ENCODE assay signal across 8 cellular contexts in the genomic region with DNA sequence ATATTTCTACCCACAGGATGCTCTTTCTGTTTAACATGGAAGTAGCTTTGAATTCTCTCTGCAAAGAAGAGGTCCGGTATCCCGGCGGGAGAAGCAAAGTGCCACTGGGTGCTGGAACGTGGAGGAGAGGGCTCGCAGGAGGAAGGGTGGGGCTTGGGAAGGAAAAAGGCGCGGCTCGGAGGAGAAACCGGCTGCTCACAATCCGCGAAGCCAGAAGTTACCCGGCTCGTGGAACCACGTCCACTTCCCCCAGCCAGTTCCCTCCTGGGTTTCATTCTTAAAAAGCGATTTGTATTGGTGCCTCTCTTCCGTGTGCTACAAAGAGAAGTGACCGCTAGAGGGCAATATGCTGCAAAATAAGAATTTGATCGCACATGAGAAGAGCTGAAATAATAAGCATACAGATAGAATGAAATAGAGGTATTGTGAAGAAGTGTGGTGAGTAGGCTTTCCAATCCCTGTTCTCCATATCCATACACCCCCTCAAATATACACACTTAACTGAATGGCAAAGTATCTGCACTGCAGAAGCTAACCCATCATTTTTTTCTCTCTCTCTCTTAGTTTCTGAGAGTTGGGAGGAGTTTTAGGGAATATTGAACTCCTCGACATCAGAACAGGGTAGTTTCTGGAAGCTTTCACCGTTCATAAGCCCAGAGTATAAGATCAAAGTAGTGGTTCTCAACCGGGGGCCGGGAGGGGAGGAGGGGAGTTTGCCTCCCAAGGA. TPM values are rescaled to one million over a fixed set of nuclear protein-coding genes. Genes with fewer than 3 reads are reported as not detected.
DNase-seq lines count a peak whose midpoint lies in the region; ATAC-seq, FAIRE-seq and TF ChIP-seq lines count a peak whose summit lies in the region.

No MANE protein-coding gene starts in this region.

- H3K4me1 ChIP-seq in HUES48 (ENCODE audit: control insufficient read depth, insufficient read depth, low read length): peaks cover 25% of the 10 kb centered on the region
- peaks cover 15% of the 10 kb centered on the region for H3K4me1 ChIP-seq in mononuclear cell (ENCODE audit: insufficient read depth, low read length)

- no peak for FAIRE-seq in D721Med (lab: Jason Lieb, UNC)

- DNase-seq in D721Med (ENCODE audit: insufficient read length, low spot score) (peak; percentile 31), NOMO-1 treated with DMSO at 0.1 percent for 48 hours (lab: John Stamatoyannopoulos, UW; ENCODE audit: unreplicated experiment) (peak; percentile 94), epithelial cell of prostate (ENCODE audit: low read depth, low spot score) (peak; percentile 26)
- peak; percentile 28 for DNase-seq in activated CD8-positive, alpha-beta memory T cell treated with anti-CD3 and anti-CD28 coated beads, Interleukin-2, amount 50 U/mL, for 1 hour (ENCODE audit: extremely low read depth)

- H3K36me3 Mint-ChIP-seq in stimulated activated memory B cell treated with anti-CD40 and anti-IgM and Interleukin-4, amounts not matched to agents 10 μg/mL and 1 μg/mL and 100 μg/mL, for 72 hours: no peaks in the 10 kb centered on the region

- H3K36me3 ChIP-seq in HUES48 (ENCODE audit: control insufficient read depth, insufficient read depth, low read length): no peaks in the 10 kb centered on the region

- peak; percentile 92 for TF ChIP-seq CTCF in D721Med (IDR thresholded peaks at IDR 0.05; ENCODE audit: insufficient read depth, missing control alignments)

- H3K4me1 Mint-ChIP-seq in stimulated activated memory B cell treated with anti-CD40 and anti-IgM and Interleukin-4, amounts not matched to agents 10 μg/mL and 1 μg/mL and 100 μg/mL, for 72 hours: peaks cover 18% of the 10 kb centered on the region

- H3K4me3 ChIP-seq in HUES48 (ENCODE audit: low read depth, low read length): peak overlapping the region; percentile 67
- peak overlapping the region; percentile 28 for H3K4me3 ChIP-seq in mononuclear cell (ENCODE audit: low read length)

- peak overlapping the region; percentile 60 for H3K9ac ChIP-seq in HUES48 (ENCODE audit: low read depth, low read length)

- no peaks in the 10 kb centered on the region for H3K9me3 Mint-ChIP-seq in stimulated activated memory B cell treated with anti-CD40 and anti-IgM and Interleukin-4, amounts not matched to agents 10 μg/mL and 1 μg/mL and 100 μg/mL, for 72 hours

- H3K27ac ChIP-seq in HUES48 (ENCODE audit: low read depth, low read length) (no peak overlapping the region), epithelial cell of prostate (no peak overlapping the region)

- ATAC-seq in GM21447 (IDR thresholded peaks at IDR 0.05; ENCODE audit: unreplicated experiment): peak; percentile 84
- peak; percentile 90 for ATAC-seq in stimulated activated memory B cell treated with anti-CD40 and anti-IgM and Interleukin-4, amounts not matched to agents 10 μg/mL and 1 μg/mL and 100 μg/mL, for 72 hours

- no peaks in the 10 kb centered on the region for H3K9me3 ChIP-seq in HUES48 (ENCODE audit: control insufficient read depth, insufficient read depth, low read length)
- H3K9me3 ChIP-seq in mononuclear cell (ENCODE audit: low read depth, low read length): no peaks in the 10 kb centered on the region

- H3K4me3 Mint-ChIP-seq in stimulated activated memory B cell treated with anti-CD40 and anti-IgM and Interleukin-4, amounts not matched to agents 10 μg/mL and 1 μg/mL and 100 μg/mL, for 72 hours: peak overlapping the region; percentile 77

- H3K27me3 Mint-ChIP-seq in stimulated activated memory B cell treated with anti-CD40 and anti-IgM and Interleukin-4, amounts not matched to agents 10 μg/mL and 1 μg/mL and 100 μg/mL, for 72 hours: no peaks in the 10 kb centered on the region

- H3K27me3 ChIP-seq in HUES48 (ENCODE audit: control insufficient read depth, insufficient read depth, low read length) (peaks cover 13% of the 10 kb centered on the region; the same call in 1 of the 2 replicates), mononuclear cell (ENCODE audit: insufficient read depth, low read length) (peaks cover 9% of the 10 kb centered on the region)

- peak overlapping the region; percentile 59 for H3K27ac Mint-ChIP-seq in stimulated activated memory B cell treated with anti-CD40 and anti-IgM and Interleukin-4, amounts not matched to agents 10 μg/mL and 1 μg/mL and 100 μg/mL, for 72 hours

RNA-seq across cellular contexts. Expression of a gene that starts 31.1 kb away (rescaled TPM):
- not detected for total RNA-seq in mononuclear cell

Comparison
In these comparisons a context has a peak if more than half of its experiments do, and no peak if none do; other contexts are left out.
1. DNase-seq: peak in every context shown above with its lines; median percentile 94 in NOMO-1 treated with DMSO at 0.1 percent for 48 hours; 31 in D721Med; 28 in activated CD8-positive, alpha-beta memory T cell treated with anti-CD3 and anti-CD28 coated beads, Interleukin-2, amount 50 U/mL, for 1 hour; 26 in epithelial cell of prostate.